In genomic region chr19:23249911-23250649, GRCh38 we compare ENCODE assay signal across 8 cellular contexts. TPM values are rescaled to one million over a fixed set of nuclear protein-coding genes. Genes with fewer than 3 reads are reported as not detected.
DNase-seq lines count a peak whose midpoint lies in the region; ATAC-seq and TF ChIP-seq lines count a peak whose summit lies in the region.

ZNF724 (minus strand) TSS chr19:23250394; CDS start chr19:23250242, 152 bp downstream.

- no peaks in the 10 kb centered on the region for H3K27me3 ChIP-seq in upper lobe of left lung

- peak; percentile 98 for DNase-seq in NCI-H146 treated with DMSO at 0.1 percent for 48 hours (lab: John Stamatoyannopoulos, UW; ENCODE audit: unreplicated experiment)
- DNase-seq in T-helper 1 cell = peak; percentile 66 to 95 (median 78)
- DNase-seq in amniotic epithelial cell (ENCODE audit: low read depth) = peak; percentile 98
- peak; percentile 94 for DNase-seq in left cardiac atrium
- peak; percentile 89 to 99 (median 96) for DNase-seq in posterior cingulate gyrus
- peak; percentile 89 to 96 for DNase-seq in upper lobe of left lung

- H3K4me3 ChIP-seq in GM12875 (ENCODE audit: low read depth, low read length) (peak within 1 kb of the TSS; percentile 86), upper lobe of left lung (peak within 1 kb of the TSS; percentile 57 to 82 (median 65))

- TF ChIP-seq CTCF in GM12875 (IDR thresholded peaks at IDR 0.05; ENCODE audit: borderline replicate concordance, insufficient read depth, low read depth, low read length) (no peak), upper lobe of left lung (IDR thresholded peaks at IDR 0.05) (no peak)

- WGBS in upper lobe of left lung, 2 donors = 0 to 2% methylated on average over 14 to 26 of the region's 32 CpGs

- peaks cover 7 to 12% (median 9%) of the 10 kb centered on the region in 4 donors for H3K4me1 ChIP-seq in upper lobe of left lung

- TF ChIP-seq EP300 in upper lobe of left lung (IDR thresholded peaks at IDR 0.05) = no peak

- H3K9me3 ChIP-seq in upper lobe of left lung = no peaks in the 10 kb centered on the region

- peak; percentile 99 for ATAC-seq in HG02763 (IDR thresholded peaks at IDR 0.05; ENCODE audit: unreplicated experiment)
- ATAC-seq in left cardiac atrium = peak; percentile 100
- peak; percentile 99 for ATAC-seq in upper lobe of left lung (ENCODE audit: low FRiP score in 2 of 2)

- peak in 2 of 4 donors; percentile 21 to 47 for TF ChIP-seq POLR2A in upper lobe of left lung (IDR thresholded peaks at IDR 0.05)

- H3K36me3 ChIP-seq in upper lobe of left lung = no peaks in the 10 kb centered on the region

- H3K27ac ChIP-seq in upper lobe of left lung = peak within 1 kb of the TSS; percentile 37 to 80 (median 57)

- intact Hi-C loops in left cardiac atrium (cut with DNase I) = no loop called here
- intact Hi-C loops in posterior cingulate gyrus (cut with DNase I) = no loop called here

RNA-seq across cellular contexts. Expression of gene ZNF724, which starts in this region (rescaled TPM):
- 1 to 10 TPM; 1.2 to 1.9 TPM for total RNA-seq in left cardiac atrium
- total RNA-seq in upper lobe of left lung = 1 to 10 TPM; 1.1 to 5.2 (median 2.3) TPM

Comparison
In these comparisons a context has a peak if more than half of its experiments do, and no peak if none do; other contexts are left out.
1. Peak in every context shown above with its lines: DNase-seq, ATAC-seq, H3K4me3 ChIP-seq and H3K27ac ChIP-seq.